In genomic region chr1:109873278-109874175, GRCh38 we compare ENCODE assay signal across 13 cellular contexts. TPM values are rescaled to one million over a fixed set of nuclear protein-coding genes. Genes with fewer than 3 reads are reported as not detected.
DNase-seq lines count a peak whose midpoint lies in the region; ATAC-seq and TF ChIP-seq lines count a peak whose summit lies in the region.
"Had no signal": no experiment of that assay in that cellular context is flagged by ENCODE, and none has a peak within 500 bp of the region (broad histone marks: within the 10 kb centered on the region; RNA-seq: fewer than 3 reads in every experiment).

No MANE protein-coding gene starts in this region.

- TF ChIP-seq CTCF in ascending aorta (IDR thresholded peaks at IDR 0.05), result no peak
- TF ChIP-seq CTCF in fibroblast of villous mesenchyme (IDR thresholded peaks at IDR 0.05; ENCODE audit: insufficient read depth, low read depth, low read length), result no peak
- TF ChIP-seq CTCF in gastrocnemius medialis (IDR thresholded peaks at IDR 0.05 in 4 of 5, conservative IDR thresholded peaks at IDR 0.05 in 1 of 5), result no peak
- TF ChIP-seq CTCF in spleen (IDR thresholded peaks at IDR 0.05 in 8 of 11, conservative IDR thresholded peaks at IDR 0.05 in 3 of 11), result no peak

- H3K27me3 ChIP-seq in H7 (ENCODE audit: control insufficient read depth, insufficient read depth, low read length) (no peaks in the 10 kb centered on the region), ascending aorta (no peaks in the 10 kb centered on the region), gastrocnemius medialis (no peaks in the 10 kb centered on the region), spleen (replicated peaks in 1 of 7) (no peaks in the 10 kb centered on the region)

- H3K4me3 ChIP-seq in H7 (ENCODE audit: insufficient read depth, low read depth, low read length), result no peak overlapping the region
- H3K4me3 ChIP-seq in ascending aorta, result no peak overlapping the region
- H3K4me3 ChIP-seq in fibroblast of villous mesenchyme (ENCODE audit: low read depth, low read length), result no peak overlapping the region
- no peak overlapping the region for H3K4me3 ChIP-seq in gastrocnemius medialis
- no peak overlapping the region for H3K4me3 ChIP-seq in spleen

- TF ChIP-seq POLR2A in gastrocnemius medialis (IDR thresholded peaks at IDR 0.05) (no peak), spleen (IDR thresholded peaks at IDR 0.05) (no peak)

- ATAC-seq in gastrocnemius medialis, result peak; percentile 23 to 34
- ATAC-seq: left lobe of liver had no signal

- WGBS in spleen, 5 donors, result 37 to 65% (median 54%) methylated on average over 3 of the region's 3 CpGs

- H3K4me1 ChIP-seq in ascending aorta (peaks cover 11 to 37% of the 10 kb centered on the region in 2 donors), gastrocnemius medialis (peaks cover 8 to 18% of the 10 kb centered on the region in 2 donors), spleen (peaks cover 0 to 44% (median 23%) of the 10 kb centered on the region in 6 donors)

- intact Hi-C loops in ascending aorta (cut with DNase I), result loop anchor here (2.0 kb wide), 1 partner anchor 97 kb away; no protein-coding TSS in a partner anchor
- intact Hi-C loops in gastrocnemius medialis (cut with DNase I; ENCODE audit: low total_unique reads), result no loop called here
- intact Hi-C loops in spleen (cut with DNase I; ENCODE audit: low total_unique reads), result no loop called here

- H3K36me3 ChIP-seq in H7 (replicated peaks; ENCODE audit: control insufficient read depth, insufficient read depth, low read length) (no peaks in the 10 kb centered on the region), ascending aorta (no peaks in the 10 kb centered on the region), gastrocnemius medialis (no peaks in the 10 kb centered on the region), spleen (no peaks in the 10 kb centered on the region)

- in situ Hi-C loops in gastrocnemius medialis (cut with MboI; ENCODE audit: low sequenced_read_pairs in 4 of 4), result no loop called here

- DNase-seq in H7 (peak; percentile 19), ascending aorta (ENCODE audit: low spot score in 2 of 2) (peak in 1 of 2 donors; percentile 52), fibroblast of villous mesenchyme (ENCODE audit: low read depth) (peak; percentile 58), gastrocnemius medialis (no peak), spleen (no peak), AML-193 (lab: John Stamatoyannopoulos, UW) (no peak), dedifferentiated amniotic fluid mesenchymal stem cell (ENCODE audit: extremely low spot score) (no peak), putamen (ENCODE audit: low spot score) (no peak)
- DNase-seq: activated CD4-positive, alpha-beta T cell treated with anti-CD3 and anti-CD28 coated beads for 4 hours; activated effector memory CD4-positive, alpha-beta T cell treated with Interleukin-2 at 50 U/mL for 16 hours; CD4-positive, CD25-positive, alpha-beta regulatory T cell; NCI-H748 treated with DMSO at 0.1 percent for 48 hours had no signal

- H3K9me3 ChIP-seq in ascending aorta (no peaks in the 10 kb centered on the region), gastrocnemius medialis (no peaks in the 10 kb centered on the region), spleen (no peaks in the 10 kb centered on the region)

- H3K27ac ChIP-seq in ascending aorta (peak overlapping the region; percentile 51 to 55), gastrocnemius medialis (no peak overlapping the region), spleen (peak overlapping the region in 3 of 8 donors; percentile 17 to 52 (median 40))

RNA-seq across cellular contexts. Expression of gene CSF1, which starts 37.1 kb away (rescaled TPM):
- 5.5 and 6.9 TPM in 2 replicates for total RNA-seq in H7 (2014; rRNA removed; shearing (Covaris generic))
- 140 TPM for total RNA-seq in ascending aorta
- 24.5 and 64.8 TPM in 2 replicates for total RNA-seq in fibroblast of villous mesenchyme
- total RNA-seq in gastrocnemius medialis, result 10 to 100 TPM; 14.6 to 31.1 (median 19.6) TPM
- total RNA-seq in spleen, result 100 to 1,000 TPM in 4 of 7 donors, 10 to 100 TPM in 3; 54.2 to 207 (median 112) TPM
- 10 to 100 TPM in 1 of 3 donors, 1 to 10 TPM in 2; 5.8 to 17.3 (median 8.1) TPM for polyA plus RNA-seq in spleen

Comparison
In these comparisons a context has a peak if more than half of its experiments do, and no peak if none do; other contexts are left out.
1. DNase-seq: peak in H7 (single experiment) and fibroblast of villous mesenchyme (single experiment); none in gastrocnemius medialis (0 of 2), spleen (single experiment), AML-193 (0 of 2), dedifferentiated amniotic fluid mesenchymal stem cell (single experiment) and putamen (single experiment).
2. H3K27ac ChIP-seq: peak in ascending aorta (2 of 2); none in gastrocnemius medialis (0 of 4).